ENCODE assay signal across 8 cellular contexts in genomic region chr11:65888163-65888814, GRCh38.
DNase-seq lines count a peak whose midpoint lies in the region; ATAC-seq lines count a peak whose summit lies in the region.

TSS of gene FIBP (minus strand) at chr11:65888471. CDS start at chr11:65888418, 53 bp downstream.

- no peaks in the 10 kb centered on the region for H3K27me3 ChIP-seq in ACC112 (ENCODE audit: insufficient read depth, low read length)

- peak; percentile 29 for ATAC-seq in GM18873 (IDR thresholded peaks at IDR 0.05; ENCODE audit: low FRiP score, unreplicated experiment)
- peak; percentile 43 for ATAC-seq in HG03196 (IDR thresholded peaks at IDR 0.05; ENCODE audit: unreplicated experiment)

- H3K4me3 ChIP-seq in ACC112 (ENCODE audit: low read depth, low read length) = peak within 1 kb of the TSS; percentile 86

- no peak within 1 kb of the TSS for H2AFZ ChIP-seq in ACC112 (ENCODE audit: low read length, unreplicated experiment)

- peak within 1 kb of the TSS; percentile 95 for H3K27ac ChIP-seq in ACC112 (ENCODE audit: low read depth, low read length)

- DNase-seq in NCI-H446 (lab: John Stamatoyannopoulos, UW) (peak; percentile 95 to 98), islet precursor cell (peak; percentile 99)
- peak; percentile 94 for DNase-seq in activated CD4-positive, CD25-positive, alpha-beta regulatory T cell treated with anti-CD3 and anti-CD28 coated beads, Interleukin-2, amount 50 U/mL, for 16 hours (ENCODE audit: low read depth, low spot score)
- DNase-seq in central memory CD4-positive, alpha-beta T cell = peak; percentile 90
- peak; percentile 94 for DNase-seq in stimulated activated CD4-positive, alpha-beta T cell treated with anti-CD3 and anti-CD28 coated beads, Interleukin-12 subunit alpha, Interleukin-12 subunit beta, amount 100 ng/mL, for 4 hours

- peaks cover 19% of the 10 kb centered on the region for H3K79me2 ChIP-seq in ACC112 (ENCODE audit: control insufficient read depth, insufficient read depth, low read length, unreplicated experiment)

- H3K36me3 ChIP-seq in ACC112 (ENCODE audit: insufficient read depth, low read length) = peaks cover 12% of the 10 kb centered on the region; the same call in 1 of the 2 replicates

- peaks cover 37% of the 10 kb centered on the region for H3K4me1 ChIP-seq in ACC112 (ENCODE audit: control insufficient read depth, insufficient read depth, low read length, unreplicated experiment)

Comparison
In these comparisons a context has a peak if more than half of its experiments do, and no peak if none do; other contexts are left out.
1. Peak in every context shown above with its lines: DNase-seq, ATAC-seq, H3K4me3 ChIP-seq and H3K27ac ChIP-seq.